21 cellular contexts compared by ENCODE assay signal in genomic region chr1:43620956-43621355, GRCh38.
"Had no signal": no experiment of that assay in that cellular context is flagged by ENCODE, and none has a peak within 500 bp of the region (broad histone marks: within the 10 kb centered on the region; RNA-seq: fewer than 3 reads in every experiment).

No MANE protein-coding gene starts in this region.

- H3K9me3 ChIP-seq: esophagus muscularis mucosa, gastrocnemius medialis, heart right ventricle, left lung, ovary, thoracic aorta, transverse colon had no signal

- ATAC-seq: gastrocnemius medialis; heart right ventricle; left lung; naive thymus-derived CD4-positive, alpha-beta T cell; right cardiac atrium; stimulated activated effector memory CD8-positive, alpha-beta T cell treated with anti-CD3 and anti-CD28 coated beads, Interleukin-12 subunit alpha, Interleukin-12 subunit beta, amount 100 ng/mL, for 72 hours had no signal

- H3K27me3 ChIP-seq: esophagus muscularis mucosa, gastrocnemius medialis, heart right ventricle, left lung, ovary, transverse colon had no signal

- H3K4me3 ChIP-seq: esophagus muscularis mucosa, gastrocnemius medialis, heart right ventricle, left lung, ovary, smooth muscle cell, thoracic aorta, transverse colon had no signal

- H3K27ac Mint-ChIP-seq: naive thymus-derived CD4-positive, alpha-beta T cell; progenitor cell of endocrine pancreas; stimulated activated effector memory CD8-positive, alpha-beta T cell treated with anti-CD3 and anti-CD28 coated beads, Interleukin-12 subunit alpha, Interleukin-12 subunit beta, amount 100 ng/mL, for 72 hours; stimulated activated naive CD8-positive, alpha-beta T cell treated with anti-CD3 and anti-CD28 coated beads, Interleukin-15, Interleukin-2, amounts not matched to agents 100 ng/mL and 50 ng/mL, for 24 hours had no signal

- H3K36me3 ChIP-seq: gastrocnemius medialis, heart right ventricle, ovary had no signal

- H3K9me3 Mint-ChIP-seq: stimulated activated effector memory CD8-positive, alpha-beta T cell treated with anti-CD3 and anti-CD28 coated beads, Interleukin-12 subunit alpha, Interleukin-12 subunit beta, amount 100 ng/mL, for 72 hours; stimulated activated naive CD8-positive, alpha-beta T cell treated with anti-CD3 and anti-CD28 coated beads, Interleukin-15, Interleukin-2, amounts not matched to agents 100 ng/mL and 50 ng/mL, for 24 hours had no signal

- H3K27ac ChIP-seq: epithelial cell of prostate, esophagus muscularis mucosa, gastrocnemius medialis, heart right ventricle, left lung, thoracic aorta, transverse colon had no signal

- H3K36me3 Mint-ChIP-seq: naive thymus-derived CD4-positive, alpha-beta T cell; stimulated activated effector memory CD8-positive, alpha-beta T cell treated with anti-CD3 and anti-CD28 coated beads, Interleukin-12 subunit alpha, Interleukin-12 subunit beta, amount 100 ng/mL, for 72 hours had no signal

- H3K4me1 ChIP-seq: esophagus muscularis mucosa, gastrocnemius medialis, heart right ventricle, left lung, transverse colon had no signal

- DNase-seq: central memory CD4-positive, alpha-beta T cell; cortex of kidney; effector memory CD4-positive, alpha-beta T cell; gastrocnemius medialis; heart right ventricle; hypothalamus; left lung; mesendoderm; naive thymus-derived CD4-positive, alpha-beta T cell; right cardiac atrium; stimulated activated CD4-positive, alpha-beta T cell treated with anti-CD3 and anti-CD28 coated beads, Interleukin-4, amount 100 ng/mL, for 1 hour; stimulated activated CD8-positive, alpha-beta memory T cell treated with anti-CD3 and anti-CD28 coated beads, Interleukin-4, amount 100 ng/mL, for 48 hours; transverse colon had no signal

- H3K4me3 Mint-ChIP-seq: naive thymus-derived CD4-positive, alpha-beta T cell; stimulated activated effector memory CD8-positive, alpha-beta T cell treated with anti-CD3 and anti-CD28 coated beads, Interleukin-12 subunit alpha, Interleukin-12 subunit beta, amount 100 ng/mL, for 72 hours; stimulated activated naive CD8-positive, alpha-beta T cell treated with anti-CD3 and anti-CD28 coated beads, Interleukin-15, Interleukin-2, amounts not matched to agents 100 ng/mL and 50 ng/mL, for 24 hours had no signal

- H3K27me3 Mint-ChIP-seq: progenitor cell of endocrine pancreas; stimulated activated naive CD8-positive, alpha-beta T cell treated with anti-CD3 and anti-CD28 coated beads, Interleukin-15, Interleukin-2, amounts not matched to agents 100 ng/mL and 50 ng/mL, for 24 hours had no signal

- H3K4me1 Mint-ChIP-seq: naive thymus-derived CD4-positive, alpha-beta T cell; stimulated activated effector memory CD8-positive, alpha-beta T cell treated with anti-CD3 and anti-CD28 coated beads, Interleukin-12 subunit alpha, Interleukin-12 subunit beta, amount 100 ng/mL, for 72 hours had no signal
